ENCODE assay signal across 6 cellular contexts in the genomic region with DNA sequence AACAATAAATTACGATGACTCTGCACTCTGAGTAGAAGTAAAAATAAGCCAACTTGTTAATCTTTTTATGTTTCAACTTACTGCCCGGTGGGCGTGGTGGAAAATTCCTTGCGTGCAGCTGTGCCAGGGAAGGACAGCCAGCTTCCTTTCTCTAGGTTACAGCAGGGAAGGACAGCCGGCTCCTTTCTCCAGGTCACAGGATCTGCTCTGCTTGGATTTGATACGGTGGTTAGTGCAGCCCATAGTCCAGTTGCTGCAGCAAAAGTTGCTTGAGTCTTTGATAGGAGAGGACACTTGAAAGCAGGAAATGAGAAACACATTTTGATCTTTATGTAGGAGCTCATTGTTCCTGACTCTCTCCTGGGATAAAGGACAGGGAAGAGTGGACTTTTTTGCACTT. TPM values are rescaled to one million over a fixed set of nuclear protein-coding genes. Genes with fewer than 3 reads are reported as not detected.
"Had no signal": no experiment of that assay in that cellular context is flagged by ENCODE, and none has a peak within 500 bp of the region (broad histone marks: within the 10 kb centered on the region; RNA-seq: fewer than 3 reads in every experiment).

No MANE protein-coding gene starts in this region.

RNA-seq across cellular contexts. Expression of gene POTEB, which starts 13.4 kb away (rescaled TPM):
- total RNA-seq: HepG2, HT-29, HT1080, IMR-90, K562 had no signal
- polyA plus RNA-seq: HepG2, IgD-negative memory B cell, IMR-90, K562 had no signal
